Comparison of ENCODE assay signal across 24 cellular contexts in genomic region chr1:86887479-86888162, GRCh38. TPM values are rescaled to one million over a fixed set of nuclear protein-coding genes. Genes with fewer than 3 reads are reported as not detected.
DNase-seq lines count a peak whose midpoint lies in the region; ATAC-seq and TF ChIP-seq lines count a peak whose summit lies in the region.
"Had no signal": no experiment of that assay in that cellular context is flagged by ENCODE, and none has a peak within 500 bp of the region (broad histone marks: within the 10 kb centered on the region; RNA-seq: fewer than 3 reads in every experiment).

No MANE protein-coding gene starts in this region.

- no peak overlapping the region for H3K4me2 ChIP-seq in MM.1S (ENCODE audit: low read depth, low read length)

- H3K79me2 ChIP-seq in MM.1S (ENCODE audit: low read length) = peaks cover 71% of the 10 kb centered on the region

- peaks cover 17% of the 10 kb centered on the region for H3K4me1 Mint-ChIP-seq in stimulated activated memory B cell treated with anti-CD40 and anti-IgM and Interleukin-4, amounts not matched to agents 10 μg/mL and 1 μg/mL and 100 μg/mL, for 72 hours

- no peaks in the 10 kb centered on the region for H3K36me3 ChIP-seq in MM.1S (replicated peaks; ENCODE audit: insufficient read depth, low read length)

- H3K9me2 ChIP-seq in MM.1S (replicated peaks; ENCODE audit: insufficient read depth, low read length) = no peaks in the 10 kb centered on the region

- TF ChIP-seq CTCF in MM.1S (IDR thresholded peaks at IDR 0.05; ENCODE audit: low read length) = no peak

- H3K27me3 Mint-ChIP-seq in stimulated activated memory B cell treated with anti-CD40 and anti-IgM and Interleukin-4, amounts not matched to agents 10 μg/mL and 1 μg/mL and 100 μg/mL, for 72 hours = no peaks in the 10 kb centered on the region
- H3K27me3 Mint-ChIP-seq: CD4-positive, CD25-positive, alpha-beta regulatory T cell had no signal

- no peak overlapping the region for H2AFZ ChIP-seq in MM.1S (ENCODE audit: low read length)

- no peaks in the 10 kb centered on the region for H3F3A ChIP-seq in MM.1S (ENCODE audit: insufficient read depth, low read length)

- H3K4me3 ChIP-seq in MM.1S (ENCODE audit: low read length) = no peak overlapping the region
- H3K4me3 ChIP-seq: heart left ventricle, lung, SJSA1, stomach had no signal

- peak; percentile 28 to 71 for ATAC-seq in activated naive CD4-positive, alpha-beta T cell treated with anti-CD3 and anti-CD28 coated beads, Interleukin-2, amount 50 U/mL, for 72 hours
- peak; percentile 51 for ATAC-seq in GM21737 (IDR thresholded peaks at IDR 0.05; ENCODE audit: unreplicated experiment)
- ATAC-seq in stimulated activated memory B cell treated with anti-CD40 and anti-IgM and Interleukin-4, amounts not matched to agents 10 μg/mL and 1 μg/mL and 100 μg/mL, for 72 hours = peak; percentile 31
- no peak for ATAC-seq in HG02852 (IDR thresholded peaks at IDR 0.05; ENCODE audit: unreplicated experiment)
- ATAC-seq: heart left ventricle, sciatic nerve had no signal

- H3K9me3 ChIP-seq in MM.1S (replicated peaks; ENCODE audit: insufficient read depth, low read length) = no peaks in the 10 kb centered on the region
- H3K9me3 ChIP-seq: heart left ventricle, SJSA1, stomach had no signal

- no peaks in the 10 kb centered on the region for H3K27me3 ChIP-seq in MM.1S (replicated peaks; ENCODE audit: insufficient read depth, low read length)
- H3K27me3 ChIP-seq: heart left ventricle, SJSA1, stomach had no signal

- peaks cover 5% of the 10 kb centered on the region for H3K4me1 ChIP-seq in MM.1S (ENCODE audit: low read length)
- H3K4me1 ChIP-seq: SJSA1, stomach had no signal

- no peaks in the 10 kb centered on the region for H4K20me1 ChIP-seq in MM.1S (ENCODE audit: insufficient read depth, low read length)

- H3K4me3 Mint-ChIP-seq in stimulated activated memory B cell treated with anti-CD40 and anti-IgM and Interleukin-4, amounts not matched to agents 10 μg/mL and 1 μg/mL and 100 μg/mL, for 72 hours = no peak overlapping the region
- H3K4me3 Mint-ChIP-seq: CD4-positive, CD25-positive, alpha-beta regulatory T cell; HFFc6; T-helper 2 cell treated with Interferon-gamma antibody and Interleukin-4, amounts not matched to agents 5 μg/mL and 100 μg/mL, for 36 hours had no signal

- peak overlapping the region; percentile 8; the same call in 1 of the 2 replicates for H3K27ac ChIP-seq in MM.1S (ENCODE audit: low read length)
- H3K27ac ChIP-seq: heart left ventricle, SJSA1, stomach had no signal

- peaks cover 0 to 17% of the 10 kb centered on the region in 2 donors for H3K36me3 Mint-ChIP-seq in activated naive CD4-positive, alpha-beta T cell treated with anti-CD3 and anti-CD28 coated beads, Interleukin-2, amount 50 U/mL, for 72 hours
- peaks cover 14% of the 10 kb centered on the region for H3K36me3 Mint-ChIP-seq in stimulated activated memory B cell treated with anti-CD40 and anti-IgM and Interleukin-4, amounts not matched to agents 10 μg/mL and 1 μg/mL and 100 μg/mL, for 72 hours

- H3K27ac Mint-ChIP-seq in activated naive CD4-positive, alpha-beta T cell treated with anti-CD3 and anti-CD28 coated beads, Interleukin-2, amount 50 U/mL, for 72 hours = no peak overlapping the region
- H3K27ac Mint-ChIP-seq in stimulated activated memory B cell treated with anti-CD40 and anti-IgM and Interleukin-4, amounts not matched to agents 10 μg/mL and 1 μg/mL and 100 μg/mL, for 72 hours = no peak overlapping the region
- H3K27ac Mint-ChIP-seq: HFFc6; T-helper 2 cell treated with Interferon-gamma antibody and Interleukin-4, amounts not matched to agents 5 μg/mL and 100 μg/mL, for 36 hours had no signal

- no peak for DNase-seq in activated naive CD4-positive, alpha-beta T cell treated with anti-CD3 and anti-CD28 coated beads, Interleukin-2, amount 50 U/mL, for 72 hours (ENCODE audit: low spot score in 2 of 2)
- DNase-seq in activated naive CD4-positive, alpha-beta T cell (lab: John Stamatoyannopoulos, UW) = no peak
- DNase-seq in MM.1S (no peak), NCI-H1694 (lab: John Stamatoyannopoulos, UW) (no peak)
- DNase-seq in activated CD4-positive, CD25-positive, alpha-beta regulatory T cell (lab: John Stamatoyannopoulos, UW) = no peak
- DNase-seq: activated gamma-delta T cell; CD4-positive, CD25-positive, alpha-beta regulatory T cell; cerebellar nuclear complex; DMS153; effector memory CD4-positive, alpha-beta T cell; heart left ventricle; HFFc6; KBM-7; NCI-H1092; NCI-H2081; NCI-H526 treated with DMSO at 0.1 percent for 48 hours; stomach had no signal

- H3K9me3 Mint-ChIP-seq in activated naive CD4-positive, alpha-beta T cell treated with anti-CD3 and anti-CD28 coated beads, Interleukin-2, amount 50 U/mL, for 72 hours = peaks cover 0 to 6% of the 10 kb centered on the region in 2 donors
- H3K9me3 Mint-ChIP-seq in stimulated activated memory B cell treated with anti-CD40 and anti-IgM and Interleukin-4, amounts not matched to agents 10 μg/mL and 1 μg/mL and 100 μg/mL, for 72 hours = no peaks in the 10 kb centered on the region
- H3K9me3 Mint-ChIP-seq: HFFc6; T-helper 2 cell treated with Interferon-gamma antibody and Interleukin-4, amounts not matched to agents 5 μg/mL and 100 μg/mL, for 36 hours had no signal

- no peak overlapping the region for H3K9ac ChIP-seq in MM.1S (ENCODE audit: low read length)

RNA-seq across cellular contexts. Expression of gene SELENOF, which starts 26.3 kb away (rescaled TPM):
- total RNA-seq in activated naive CD4-positive, alpha-beta T cell treated with anti-CD3 and anti-CD28 coated beads, Interleukin-2, amount 50 U/mL, for 72 hours = 100 to 1,000 TPM in 1 of 2 donors, 10 to 100 TPM in 1; 40.6 to 144 TPM

RNA-seq across cellular contexts. Expression of gene HS2ST1, which starts 26.8 kb away (rescaled TPM):
- 10 to 100 TPM in 1 of 2 donors, 1 to 10 TPM in 1; 4.5 to 19.0 TPM for total RNA-seq in activated naive CD4-positive, alpha-beta T cell treated with anti-CD3 and anti-CD28 coated beads, Interleukin-2, amount 50 U/mL, for 72 hours
